ENCODE assay signal across 20 cellular contexts in the genomic region with DNA sequence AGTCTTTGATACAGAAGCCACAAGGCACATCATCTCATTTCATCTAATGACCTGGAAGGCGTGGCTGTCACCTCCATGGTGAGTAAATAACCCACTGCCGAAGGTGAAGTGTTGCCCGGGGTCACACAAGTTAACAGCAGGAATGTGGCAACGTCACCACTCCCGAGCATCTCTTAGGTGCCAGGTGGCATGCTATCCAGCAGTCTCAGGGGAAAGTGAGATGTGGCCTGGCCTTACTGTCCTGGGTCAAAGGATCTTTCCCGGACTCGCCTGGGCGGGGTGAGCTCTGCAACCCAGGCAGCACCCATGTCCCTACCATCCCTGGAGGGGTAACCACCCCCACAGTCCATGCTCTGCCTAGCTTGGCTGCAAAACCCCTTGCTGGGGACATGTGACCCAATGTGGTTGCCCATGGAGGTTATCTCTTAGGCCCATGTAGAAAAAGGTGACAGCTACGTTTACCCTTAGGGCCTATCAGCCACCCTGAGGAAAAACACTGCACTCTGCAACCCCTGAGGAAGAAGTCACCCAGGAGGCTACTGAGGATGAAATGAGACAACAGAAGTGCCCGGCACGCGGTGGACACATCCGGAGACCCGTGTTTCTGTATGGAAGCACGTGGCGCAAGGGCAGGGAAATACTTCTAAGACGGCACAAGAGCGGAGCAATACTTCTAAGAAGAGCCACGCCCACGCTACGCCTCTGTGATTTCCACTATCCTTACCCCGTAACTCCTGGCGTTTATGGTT. TPM values are rescaled to one million over a fixed set of nuclear protein-coding genes. Genes with fewer than 3 reads are reported as not detected.
DNase-seq lines count a peak whose midpoint lies in the region; ATAC-seq, FAIRE-seq and TF ChIP-seq lines count a peak whose summit lies in the region.
"Had no signal": no experiment of that assay in that cellular context is flagged by ENCODE, and none has a peak within 500 bp of the region (broad histone marks: within the 10 kb centered on the region; RNA-seq: fewer than 3 reads in every experiment).

No MANE protein-coding gene starts in this region.

- H3K4me3 Mint-ChIP-seq in Calu3 (ENCODE audit: low read depth, unreplicated experiment) (no peak overlapping the region), progenitor cell of endocrine pancreas (ENCODE audit: low read depth) (no peak overlapping the region)
- H3K4me3 Mint-ChIP-seq: activated naive CD4-positive, alpha-beta T cell treated with anti-CD3 and anti-CD28 coated beads for 36 hours; nephron progenitor cell; T-helper 1 cell treated with Interleukin-12 subunit alpha and Interleukin-12 subunit beta and Interleukin-4 antibody, amounts not matched to agents 30 μg/mL and 1 μg/mL, for 36 hours had no signal

- TF ChIP-seq CTCF in Calu3 (IDR thresholded peaks at IDR 0.05; ENCODE audit: unreplicated experiment) (no peak), progenitor cell of endocrine pancreas (IDR thresholded peaks at IDR 0.05; ENCODE audit: unreplicated experiment) (no peak)

- BruUV-seq in Calu3 (replicated peaks; lab: Mats Ljungman, UMichigan) = no TSS peak

- peak; percentile 23 for DNase-seq in Calu3
- peak; percentile 60 for DNase-seq in LoVo (ENCODE audit: low spot score)
- DNase-seq in renal cortical epithelial cell (ENCODE audit: low read depth) = peak; percentile 33
- no peak for DNase-seq in progenitor cell of endocrine pancreas (ENCODE audit: low spot score, unreplicated experiment)
- DNase-seq in GM12891 (ENCODE audit: insufficient read length, low spot score) = no peak
- DNase-seq: activated CD4-positive, alpha-beta T cell treated with anti-CD3 and anti-CD28 coated beads for 4 hours; activated naive CD4-positive, alpha-beta T cell treated with anti-CD3 and anti-CD28 coated beads for 36 hours; activated T-cell treated with anti-CD3 and anti-CD28 coated beads, Interleukin-2, amount 50 U/mL, for 48 hours; amygdala; DMS153; GDM1; Kasumi-1; nephron progenitor cell; PC-3; sigmoid colon had no signal

- no peak for FAIRE-seq in GM12891 (lab: Jason Lieb, UNC)
- FAIRE-seq: endometrium, HTR-8/SVneo had no signal

- H3K36me3 Mint-ChIP-seq in Calu3 (ENCODE audit: insufficient read depth, unreplicated experiment) = peaks cover 32% of the 10 kb centered on the region
- H3K36me3 Mint-ChIP-seq in progenitor cell of endocrine pancreas (ENCODE audit: insufficient read depth) = peaks cover 13% of the 10 kb centered on the region

- H3K4me1 Mint-ChIP-seq in Calu3 (ENCODE audit: low read depth, unreplicated experiment) (peaks cover 29% of the 10 kb centered on the region), progenitor cell of endocrine pancreas (ENCODE audit: low read depth) (no peaks in the 10 kb centered on the region)

- intact Hi-C loops in Calu3 (cut with micrococcal nuclease; ENCODE audit: unreplicated experiment) = no loop called here

- CTCF ChIA-PET in Calu3 (lab: Charles Lee) = interaction anchor here (0.5 kb wide), 1 partner anchor 43 kb away, joined by 4 read pairs; no protein-coding TSS in a partner anchor

- H3K9me3 Mint-ChIP-seq in Calu3 (ENCODE audit: low read depth, unreplicated experiment) (no peaks in the 10 kb centered on the region), progenitor cell of endocrine pancreas (ENCODE audit: low read depth) (no peaks in the 10 kb centered on the region)
- H3K9me3 Mint-ChIP-seq: nephron progenitor cell; T-helper 1 cell treated with Interleukin-12 subunit alpha and Interleukin-12 subunit beta and Interleukin-4 antibody, amounts not matched to agents 30 μg/mL and 1 μg/mL, for 36 hours had no signal

- peak; percentile 40 for ATAC-seq in esophagus mucosa
- ATAC-seq in HG02798 (IDR thresholded peaks at IDR 0.05; ENCODE audit: poor library complexity, unreplicated experiment) = no peak
- ATAC-seq: PC-3 had no signal

- H3K27me3 Mint-ChIP-seq in Calu3 (ENCODE audit: unreplicated experiment) (no peaks in the 10 kb centered on the region), progenitor cell of endocrine pancreas (peaks cover 3% of the 10 kb centered on the region)

- TF ChIP-seq POLR2A in GM12891 (IDR thresholded peaks at IDR 0.05; ENCODE audit: low read depth, low read length) = no peak

- H3K27ac Mint-ChIP-seq in Calu3 (ENCODE audit: unreplicated experiment) (no peak overlapping the region), progenitor cell of endocrine pancreas (no peak overlapping the region)
- H3K27ac Mint-ChIP-seq: activated naive CD4-positive, alpha-beta T cell treated with anti-CD3 and anti-CD28 coated beads for 36 hours; T-helper 1 cell treated with Interleukin-12 subunit alpha and Interleukin-12 subunit beta and Interleukin-4 antibody, amounts not matched to agents 30 μg/mL and 1 μg/mL, for 36 hours had no signal

TF ChIP-seq in GM12891, 5 proteins besides CTCF, POLR2A, EP300 and RAD21:
- TF ChIP-seq TAF1 (IDR thresholded peaks at IDR 0.05; ENCODE audit: low read depth, low read length) (no peak), POU2F2 (IDR thresholded peaks at IDR 0.05; ENCODE audit: low read depth, low read length) (no peak), SPI1 (IDR thresholded peaks at IDR 0.05; ENCODE audit: low read depth, low read length) (no peak), PAX5 (IDR thresholded peaks at IDR 0.05; ENCODE audit: insufficient read depth, low read length, severe bottlenecking) (no peak), POLR2AphosphoS5 (IDR thresholded peaks at IDR 0.05; ENCODE audit: low read depth, low read length) (no peak)

RNA-seq across cellular contexts. Expression of a gene that starts 52.0 kb away (rescaled TPM):
- total RNA-seq in Calu3 (2022) (55.8 and 63.8 TPM in 2 replicates), esophagus mucosa (30.6 TPM), renal cortical epithelial cell (21.4 and 25.8 TPM in 2 replicates), progenitor cell of endocrine pancreas (32.7 and 34.2 TPM in 2 replicates)
- 23.4 TPM for polyA plus RNA-seq in GM12891 (2012; ENCODE audit: low read depth, missing spikeins)

Comparison
In these comparisons a context has a peak if more than half of its experiments do, and no peak if none do; other contexts are left out.
1. DNase-seq: peak in Calu3 (single experiment), LoVo (single experiment) and renal cortical epithelial cell (single experiment); none in progenitor cell of endocrine pancreas (single experiment) and GM12891 (single experiment).